1 cellular context compared by ENCODE assay signal in the genomic region with DNA sequence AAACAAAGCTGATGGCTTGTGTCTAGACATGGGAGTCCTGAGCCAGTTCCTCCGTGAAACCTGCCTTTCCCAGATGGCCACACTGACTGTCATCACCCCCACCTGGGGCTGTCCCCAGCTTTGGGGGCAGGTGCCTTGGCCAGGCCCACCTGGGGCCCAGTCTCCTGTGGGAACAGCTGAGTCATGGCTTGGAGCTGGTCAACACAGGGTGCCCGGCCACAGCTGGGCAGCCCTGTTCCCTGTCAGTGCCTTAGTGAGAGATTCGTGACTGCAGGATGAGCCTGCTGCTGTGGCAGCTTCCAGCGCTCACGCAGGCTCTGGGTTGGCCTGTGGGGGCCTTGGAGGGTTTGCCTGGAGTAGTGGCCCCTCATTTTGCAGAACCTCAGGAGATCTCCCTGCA.
TF ChIP-seq lines count a peak whose summit lies in the region.

No MANE protein-coding gene starts in this region.

TF ChIP-seq in HepG2, 621 proteins besides CTCF, POLR2A, EP300 and RAD21:
- TF ChIP-seq NFE2L2 (IDR thresholded peaks at IDR 0.05; ENCODE audit: low read length): 0 out of 2 replicates have a peak, but pooled peaks have one; percentile 13
- TF ChIP-seq KLF11 (CRISPR knock-in tag; IDR thresholded peaks at IDR 0.05): no peak
- TF ChIP-seq AGO1 (IDR thresholded peaks at IDR 0.05; ENCODE audit: low read depth, low read length, poor library complexity, severe bottlenecking): no peak
- TF ChIP-seq ZNF761 (CRISPR knock-in tag; conservative IDR thresholded peaks at IDR 0.05): no peak
- no peak for TF ChIP-seq KMT2A (CRISPR knock-in tag; IDR thresholded peaks at IDR 0.05)
- TF ChIP-seq, protein P1, sequence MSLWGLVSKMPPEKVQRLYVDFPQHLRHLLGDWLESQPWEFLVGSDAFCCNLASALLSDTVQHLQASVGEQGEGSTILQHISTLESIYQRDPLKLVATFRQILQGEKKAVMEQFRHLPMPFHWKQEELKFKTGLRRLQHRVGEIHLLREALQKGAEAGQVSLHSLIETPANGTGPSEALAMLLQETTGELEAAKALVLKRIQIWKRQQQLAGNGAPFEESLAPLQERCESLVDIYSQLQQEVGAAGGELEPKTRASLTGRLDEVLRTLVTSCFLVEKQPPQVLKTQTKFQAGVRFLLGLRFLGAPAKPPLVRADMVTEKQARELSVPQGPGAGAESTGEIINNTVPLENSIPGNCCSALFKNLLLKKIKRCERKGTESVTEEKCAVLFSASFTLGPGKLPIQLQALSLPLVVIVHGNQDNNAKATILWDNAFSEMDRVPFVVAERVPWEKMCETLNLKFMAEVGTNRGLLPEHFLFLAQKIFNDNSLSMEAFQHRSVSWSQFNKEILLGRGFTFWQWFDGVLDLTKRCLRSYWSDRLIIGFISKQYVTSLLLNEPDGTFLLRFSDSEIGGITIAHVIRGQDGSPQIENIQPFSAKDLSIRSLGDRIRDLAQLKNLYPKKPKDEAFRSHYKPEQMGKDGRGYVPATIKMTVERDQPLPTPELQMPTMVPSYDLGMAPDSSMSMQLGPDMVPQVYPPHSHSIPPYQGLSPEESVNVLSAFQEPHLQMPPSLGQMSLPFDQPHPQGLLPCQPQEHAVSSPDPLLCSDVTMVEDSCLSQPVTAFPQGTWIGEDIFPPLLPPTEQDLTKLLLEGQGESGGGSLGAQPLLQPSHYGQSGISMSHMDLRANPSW (CRISPR knock-in tag; IDR thresholded peaks at IDR 0.05; ENCODE audit: borderline replicate concordance): no peak
- no peak for TF ChIP-seq ZNF274 (CRISPR knock-in tag; IDR thresholded peaks at IDR 0.05)
- TF ChIP-seq, protein P2, sequence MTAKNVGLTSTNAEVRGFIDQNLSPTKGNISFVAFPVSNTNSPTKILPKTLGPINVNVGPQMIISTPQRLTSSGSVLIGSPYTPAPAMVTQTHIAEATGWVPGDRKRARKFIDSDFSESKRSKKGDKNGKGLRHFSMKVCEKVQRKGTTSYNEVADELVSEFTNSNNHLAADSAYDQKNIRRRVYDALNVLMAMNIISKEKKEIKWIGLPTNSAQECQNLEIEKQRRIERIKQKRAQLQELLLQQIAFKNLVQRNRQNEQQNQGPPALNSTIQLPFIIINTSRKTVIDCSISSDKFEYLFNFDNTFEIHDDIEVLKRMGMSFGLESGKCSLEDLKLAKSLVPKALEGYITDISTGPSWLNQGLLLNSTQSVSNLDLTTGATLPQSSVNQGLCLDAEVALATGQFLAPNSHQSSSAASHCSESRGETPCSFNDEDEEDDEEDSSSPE (CRISPR knock-in tag; IDR thresholded peaks at IDR 0.05): no peak
